ENCODE assay signal across 33 cellular contexts in the genomic region with DNA sequence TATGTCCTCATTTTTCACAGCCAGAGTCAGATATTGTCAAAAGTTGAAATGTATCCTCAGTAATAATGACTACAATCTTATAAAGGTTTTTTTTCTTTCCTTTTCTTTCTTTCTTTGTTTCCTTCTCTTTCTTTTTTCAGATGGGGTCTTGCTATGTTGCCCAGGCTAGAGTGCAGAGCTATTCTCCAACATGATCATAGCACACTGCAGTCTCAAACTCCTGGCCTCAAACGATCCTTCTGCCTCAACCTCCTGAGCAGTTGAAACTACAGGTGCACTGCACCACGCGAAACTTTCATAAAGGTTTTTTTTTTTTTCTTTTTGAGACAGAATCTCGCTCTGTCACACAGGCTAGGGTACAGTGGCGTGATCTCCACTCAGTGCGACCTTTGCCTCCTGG. TPM values are rescaled to one million over a fixed set of nuclear protein-coding genes. Genes with fewer than 3 reads are reported as not detected.
"Had no signal": no experiment of that assay in that cellular context is flagged by ENCODE, and none has a peak within 500 bp of the region (broad histone marks: within the 10 kb centered on the region; RNA-seq: fewer than 3 reads in every experiment).

No MANE protein-coding gene starts in this region.

- H3K4me3 Mint-ChIP-seq: naive thymus-derived CD4-positive, alpha-beta T cell; natural killer cell; nephron; neural progenitor cell; stimulated activated memory B cell treated with anti-CD40 and anti-IgM and Interleukin-4, amounts not matched to agents 10 μg/mL and 1 μg/mL and 100 μg/mL, for 72 hours; stimulated activated naive CD8-positive, alpha-beta T cell treated with anti-CD3 and anti-CD28 coated beads, Interleukin-15, amount 100 ng/mL, for 72 hours; type B pancreatic cell had no signal

- H3K9me3 ChIP-seq: pancreas, psoas muscle, spleen, suprapubic skin, testis, tibial artery, transverse colon, upper lobe of right lung, uterus had no signal

- H3K27ac Mint-ChIP-seq: naive thymus-derived CD4-positive, alpha-beta T cell; natural killer cell; nephron; neural progenitor cell; stimulated activated memory B cell treated with anti-CD40 and anti-IgM and Interleukin-4, amounts not matched to agents 10 μg/mL and 1 μg/mL and 100 μg/mL, for 72 hours; stimulated activated naive CD8-positive, alpha-beta T cell treated with anti-CD3 and anti-CD28 coated beads, Interleukin-15, amount 100 ng/mL, for 72 hours; type B pancreatic cell had no signal

- H3K27me3 Mint-ChIP-seq: stimulated activated memory B cell treated with anti-CD40 and anti-IgM and Interleukin-4, amounts not matched to agents 10 μg/mL and 1 μg/mL and 100 μg/mL, for 72 hours; stimulated activated naive CD8-positive, alpha-beta T cell treated with anti-CD3 and anti-CD28 coated beads, Interleukin-15, amount 100 ng/mL, for 72 hours had no signal

- H2AFZ ChIP-seq: neural progenitor cell had no signal

- H3K9me3 Mint-ChIP-seq: natural killer cell; nephron; neural progenitor cell; stimulated activated memory B cell treated with anti-CD40 and anti-IgM and Interleukin-4, amounts not matched to agents 10 μg/mL and 1 μg/mL and 100 μg/mL, for 72 hours; type B pancreatic cell had no signal

- H3K27me3 ChIP-seq: neural progenitor cell, pancreas, testis had no signal

- H3K4me2 ChIP-seq: neural progenitor cell, smooth muscle cell had no signal

- H3K4me1 Mint-ChIP-seq: naive thymus-derived CD4-positive, alpha-beta T cell; natural killer cell; nephron; stimulated activated memory B cell treated with anti-CD40 and anti-IgM and Interleukin-4, amounts not matched to agents 10 μg/mL and 1 μg/mL and 100 μg/mL, for 72 hours; stimulated activated naive CD8-positive, alpha-beta T cell treated with anti-CD3 and anti-CD28 coated beads, Interleukin-15, amount 100 ng/mL, for 72 hours had no signal

- H3K4me3 ChIP-seq: neural progenitor cell, pancreas, psoas muscle, skin epidermis, smooth muscle cell, spleen, suprapubic skin, testis, tibial artery, transverse colon, upper lobe of right lung, uterus had no signal

- ATAC-seq: naive thymus-derived CD4-positive, alpha-beta T cell; natural killer cell; pancreas; psoas muscle; right cardiac atrium; sciatic nerve; stimulated activated memory B cell treated with anti-CD40 and anti-IgM and Interleukin-4, amounts not matched to agents 10 μg/mL and 1 μg/mL and 100 μg/mL, for 72 hours; stimulated activated naive CD8-positive, alpha-beta T cell treated with anti-CD3 and anti-CD28 coated beads, Interleukin-15, amount 100 ng/mL, for 72 hours; stimulated activated naive CD8-positive, alpha-beta T cell treated with anti-CD3 and anti-CD28 coated beads, Interleukin-15, Interleukin-2, amounts not matched to agents 100 U/mL and 50 U/mL, for 24 hours; upper lobe of right lung had no signal

- H3K36me3 Mint-ChIP-seq: naive thymus-derived CD4-positive, alpha-beta T cell; natural killer cell; neural progenitor cell; stimulated activated memory B cell treated with anti-CD40 and anti-IgM and Interleukin-4, amounts not matched to agents 10 μg/mL and 1 μg/mL and 100 μg/mL, for 72 hours; type B pancreatic cell had no signal

- H3K36me3 ChIP-seq: neural progenitor cell, pancreas, spleen, suprapubic skin, tibial artery, transverse colon, upper lobe of right lung, uterus had no signal

- H3K27ac ChIP-seq: neural progenitor cell, pancreas, psoas muscle, skin epidermis, spleen, suprapubic skin, testis, tibial artery, transverse colon, upper lobe of right lung, uterus had no signal

- H3K9ac ChIP-seq: neural progenitor cell had no signal

- FAIRE-seq: pancreas had no signal

- DNase-seq: naive thymus-derived CD4-positive, alpha-beta T cell; natural killer cell; occipital lobe; pancreas; psoas muscle; right cardiac atrium; spleen; stimulated activated CD4-positive, alpha-beta T cell treated with anti-CD3 and anti-CD28 coated beads, Interleukin-12 subunit alpha, Interleukin-12 subunit beta, amount 100 ng/mL, for 4 hours; stimulated activated CD4-positive, alpha-beta T cell treated with anti-CD3 and anti-CD28 coated beads, Interleukin-1b, Interleukin-23, amount 100 ng/mL, for 48 hours; stimulated activated CD4-positive, alpha-beta T cell treated with anti-CD3 and anti-CD28 coated beads, Interleukin-4, amount 100 ng/mL, for 1 hour; stimulated activated CD4-positive, alpha-beta T cell treated with anti-CD3 and anti-CD28 coated beads, Interleukin-4, amount 100 ng/mL, for 4 hours; stimulated activated CD8-positive, alpha-beta memory T cell treated with anti-CD3 and anti-CD28 coated beads, Interleukin-4, amount 100 ng/mL, for 48 hours; stimulated activated naive CD4-positive, alpha-beta T cell; stimulated activated naive CD8-positive, alpha-beta T cell treated with anti-CD3 and anti-CD28 coated beads, Interleukin-15, amount 100 ng/mL, for 72 hours; stimulated activated naive CD8-positive, alpha-beta T cell treated with anti-CD3 and anti-CD28 coated beads, Interleukin-15, Interleukin-2, amounts not matched to agents 100 U/mL and 50 U/mL, for 24 hours; substantia nigra; testis; tibial artery; transverse colon; upper lobe of right lung; uterus had no signal

- H3K4me1 ChIP-seq: pancreas, psoas muscle, spleen, suprapubic skin, testis, tibial artery, transverse colon, upper lobe of right lung, uterus had no signal

RNA-seq across cellular contexts. Expression of a gene that starts 31.1 kb away (rescaled TPM):
- total RNA-seq: naive thymus-derived CD4-positive, alpha-beta T cell; natural killer cell; occipital lobe; osteocyte; posterior vena cava; psoas muscle; right cardiac atrium; sciatic nerve; smooth muscle cell; spleen; suprapubic skin; urinary bladder had no signal
- polyA plus RNA-seq: naive thymus-derived CD4-positive, alpha-beta T cell; neural cell; right cardiac atrium; smooth muscle cell; spleen; urinary bladder had no signal
